Comparison of ENCODE assay signal across 8 cellular contexts in the genomic region with DNA sequence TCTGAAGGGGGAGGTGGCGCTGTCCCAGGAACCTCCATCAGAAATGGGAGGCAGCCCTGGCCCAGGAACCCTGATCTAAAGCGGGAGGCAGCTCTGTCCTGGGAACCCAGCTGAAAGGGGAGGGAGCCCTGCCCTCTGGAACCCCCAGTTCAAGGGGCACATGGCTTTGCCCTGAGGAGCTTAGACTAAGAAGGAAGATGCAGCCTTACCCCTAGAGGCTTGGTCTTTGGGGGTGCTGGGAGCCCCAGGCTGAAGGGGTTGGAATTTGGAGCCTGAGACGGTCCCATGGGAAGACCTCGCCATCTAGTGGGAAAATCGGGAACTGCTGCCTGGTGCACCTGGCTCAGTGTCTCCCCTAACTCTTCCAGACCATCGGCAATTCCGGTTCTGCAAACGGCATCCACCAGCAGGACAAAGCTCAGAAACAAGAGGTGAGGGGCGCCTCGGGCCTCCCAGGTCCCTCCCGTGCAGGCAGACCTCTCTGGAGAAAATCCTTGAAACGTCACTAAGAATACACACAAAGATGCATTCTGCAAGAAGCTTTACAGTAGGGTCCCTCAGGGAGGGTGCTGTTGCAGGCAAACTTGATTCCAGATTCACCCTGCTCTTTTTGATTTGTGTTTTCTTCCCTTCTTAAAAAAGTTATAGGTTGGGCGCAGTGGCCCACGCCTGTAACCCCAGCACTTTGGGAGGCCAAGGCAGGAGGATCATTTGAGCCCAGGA. TPM values are rescaled to one million over a fixed set of nuclear protein-coding genes. Genes with fewer than 3 reads are reported as not detected.
DNase-seq lines count a peak whose midpoint lies in the region; ATAC-seq and TF ChIP-seq lines count a peak whose summit lies in the region.

No MANE protein-coding gene starts in this region.

- no peak overlapping the region for H3K9ac ChIP-seq in adipocyte (ENCODE audit: low read length)

- TF ChIP-seq POLR2A in gastrocnemius medialis (IDR thresholded peaks at IDR 0.05), result no peak

- ATAC-seq in gastrocnemius medialis (peak; percentile 65 to 71), HG02623 (IDR thresholded peaks at IDR 0.05; ENCODE audit: unreplicated experiment) (no peak), HG03095 (IDR thresholded peaks at IDR 0.05; ENCODE audit: unreplicated experiment) (no peak)

- in situ Hi-C loops in gastrocnemius medialis (cut with MboI; ENCODE audit: low sequenced_read_pairs in 4 of 4), result loop anchor here (5.0 to 25.0 kb wide), 5 partner anchors 194 to 636 kb away; no protein-coding TSS in a partner anchor

- H3K4me3 ChIP-seq in adipocyte (ENCODE audit: low read length) (no peak overlapping the region), right atrium auricular region (no peak overlapping the region), gastrocnemius medialis (no peak overlapping the region)

- H3K9me3 ChIP-seq in adipocyte (ENCODE audit: control insufficient read depth, low read length) (no peaks in the 10 kb centered on the region), right atrium auricular region (no peaks in the 10 kb centered on the region), gastrocnemius medialis (no peaks in the 10 kb centered on the region)

- H3K27ac ChIP-seq in right atrium auricular region, result no peak overlapping the region
- H3K27ac ChIP-seq in gastrocnemius medialis, result no peak overlapping the region

- H3K27me3 ChIP-seq in adipocyte (replicated peaks; ENCODE audit: control insufficient read depth, insufficient read depth, low read length) (no peaks in the 10 kb centered on the region), right atrium auricular region (no peaks in the 10 kb centered on the region), gastrocnemius medialis (no peaks in the 10 kb centered on the region)

- intact Hi-C loops in gastrocnemius medialis (cut with DNase I; ENCODE audit: low total_unique reads), result loop anchor here (1.0 to 5.0 kb wide), 3 partner anchors 195 to 534 kb away; no protein-coding TSS in a partner anchor

- TF ChIP-seq CTCF in right atrium auricular region (IDR thresholded peaks at IDR 0.05) (peak; percentile 95 to 98), gastrocnemius medialis (IDR thresholded peaks at IDR 0.05 in 4 of 5, conservative IDR thresholded peaks at IDR 0.05 in 1 of 5) (peak; percentile 85 to 99 (median 95))

- H3K36me3 ChIP-seq in adipocyte (ENCODE audit: control insufficient read depth, insufficient read depth, low read length, severe bottlenecking) (peaks cover 27% of the 10 kb centered on the region), right atrium auricular region (peaks cover 8% of the 10 kb centered on the region), gastrocnemius medialis (no peaks in the 10 kb centered on the region)

- H3K4me1 ChIP-seq in adipocyte (ENCODE audit: control insufficient read depth, insufficient read depth, low read length) (no peaks in the 10 kb centered on the region), right atrium auricular region (no peaks in the 10 kb centered on the region), gastrocnemius medialis (no peaks in the 10 kb centered on the region)

- DNase-seq in ELF-1 (ENCODE audit: low read depth, low spot score), result peak; percentile 93
- peak; percentile 61 to 74 for DNase-seq in Kasumi-1 (lab: John Stamatoyannopoulos, UW)
- peak; percentile 19 to 40 for DNase-seq in SW 1271 (lab: John Stamatoyannopoulos, UW)
- DNase-seq in adipocyte (ENCODE audit: low read depth), result peak; percentile 83
- peak; percentile 70 for DNase-seq in right atrium auricular region (ENCODE audit: low spot score)
- DNase-seq in gastrocnemius medialis, result peak in 1 of 2 donors; percentile 41

RNA-seq across cellular contexts. Expression of a gene that starts 52.4 kb away (rescaled TPM):
- total RNA-seq in right atrium auricular region (10 to 100 TPM; 15.6 to 16.5 TPM), gastrocnemius medialis (100 to 1,000 TPM in 1 of 4 donors, 10 to 100 TPM in 3; 42.9 to 109 (median 77.0) TPM)

Comparison
In these comparisons a context has a peak if more than half of its experiments do, and no peak if none do; other contexts are left out.
1. ATAC-seq: peak in gastrocnemius medialis (2 of 2); none in HG02623 (single experiment) and HG03095 (single experiment).